In genomic region chr22:30386608-30386959, GRCh38 we compare ENCODE assay signal across 8 cellular contexts. TPM values are rescaled to one million over a fixed set of nuclear protein-coding genes. Genes with fewer than 3 reads are reported as not detected.
A peak's percentile ranks its signal among the peaks of the same experiment; 100 is the strongest.
DNase-seq lines count a peak whose midpoint lies in the region; ATAC-seq, FAIRE-seq and TF ChIP-seq lines count a peak whose summit lies in the region.

No MANE protein-coding gene starts in this region.

- no peak for TF ChIP-seq CTCF in astrocyte of the spinal cord (IDR thresholded peaks at IDR 0.05; ENCODE audit: low read depth, low read length)
- TF ChIP-seq CTCF in lower lobe of right lung (IDR thresholded peaks at IDR 0.05), result no peak
- no peak for TF ChIP-seq CTCF in transverse colon (IDR thresholded peaks at IDR 0.05)

- no peak for DNase-seq in activated T-cell treated with anti-CD3 and anti-CD28 coated beads, Interleukin-2, amount 50 U/mL, for 72 hours
- DNase-seq in activated T-cell treated with anti-CD3 and anti-CD28 coated beads, Interleukin-2, amount 50 U/mL, for 1 hour, result no peak
- DNase-seq in astrocyte of the spinal cord (ENCODE audit: low read depth, low spot score) (no peak), lower lobe of right lung (no peak), transverse colon (peak; percentile 14), NCI-H524 treated with DMSO at 0.1 percent for 48 hours (lab: John Stamatoyannopoulos, UW) (no peak), GM12891 (ENCODE audit: insufficient read length, low spot score) (no peak)

- H3K9me3 ChIP-seq in lower lobe of right lung (no peaks in the 10 kb centered on the region), transverse colon (no peaks in the 10 kb centered on the region)

- in situ Hi-C loops in astrocyte of the spinal cord (cut with HindIII; ENCODE audit: low sequenced_read_pairs), result no loop called here
- in situ Hi-C loops in transverse colon (cut with MboI; ENCODE audit: low pct_ligation_motif_present in 1 of 4, low pct_unique_long_range_greater_than_20kb in 1 of 4, low sequenced_read_pairs in 3 of 4), result loop anchor here (10.0 to 25.0 kb wide), 6 partner anchors 99 to 282 kb away; partner anchors contain the start of genes CASTOR1 (in 2 of the 4) and OSM (in 1 of the 4)

- H3K27me3 ChIP-seq in lower lobe of right lung (ENCODE audit: low read depth), result no peaks in the 10 kb centered on the region
- H3K27me3 ChIP-seq in transverse colon, result no peaks in the 10 kb centered on the region

- H3K4me3 Mint-ChIP-seq in activated T-cell treated with anti-CD3 and anti-CD28 coated beads, Interleukin-2, amount 50 U/mL, for 72 hours, result peak overlapping the region; percentile 56 to 86

- 26% methylated on average over 10 of the region's 10 CpGs; no CpG with 5 or more reads in 1 of the 2 donors for WGBS in transverse colon (ENCODE audit: low coverage in 1 of 2), 2 donors

- no peaks in the 10 kb centered on the region for H3K27me3 Mint-ChIP-seq in activated T-cell treated with anti-CD3 and anti-CD28 coated beads, Interleukin-2, amount 50 U/mL, for 72 hours (ENCODE audit: low read depth)

- H3K36me3 Mint-ChIP-seq in activated T-cell treated with anti-CD3 and anti-CD28 coated beads, Interleukin-2, amount 50 U/mL, for 72 hours (ENCODE audit: insufficient read depth in 2 of 2), result no peaks in the 10 kb centered on the region

- H3K4me1 Mint-ChIP-seq in activated T-cell treated with anti-CD3 and anti-CD28 coated beads, Interleukin-2, amount 50 U/mL, for 72 hours (ENCODE audit: low read depth), result peaks cover 19% of the 10 kb centered on the region

- intact Hi-C loops in lower lobe of right lung (cut with DNase I) (loop anchor here (10.0 kb wide), 1 partner anchor 102 kb away; the partner anchor contains the start of gene CASTOR1), transverse colon (cut with DNase I; ENCODE audit: low total_unique reads) (loop anchor here (10.0 kb wide), 1 partner anchor 282 kb away; no protein-coding TSS in a partner anchor)

- H3K36me3 ChIP-seq in lower lobe of right lung (peaks cover 9% of the 10 kb centered on the region), transverse colon (no peaks in the 10 kb centered on the region)

- TF ChIP-seq POLR2A in transverse colon (IDR thresholded peaks at IDR 0.05) (no peak), GM12891 (IDR thresholded peaks at IDR 0.05; ENCODE audit: low read depth, low read length) (no peak)

- H3K9me3 Mint-ChIP-seq in activated T-cell treated with anti-CD3 and anti-CD28 coated beads, Interleukin-2, amount 50 U/mL, for 72 hours, result no peaks in the 10 kb centered on the region

- H3K27ac ChIP-seq in lower lobe of right lung (peak overlapping the region; percentile 31), transverse colon (peak overlapping the region; percentile 71 to 85 (median 76))

- TF ChIP-seq EP300 in transverse colon (IDR thresholded peaks at IDR 0.05; ENCODE audit: low read depth), result no peak

- peak overlapping the region; percentile 56 for H3K4me3 ChIP-seq in astrocyte of the spinal cord (ENCODE audit: low read depth, low read length)
- H3K4me3 ChIP-seq in lower lobe of right lung, result peak overlapping the region; percentile 61
- peak overlapping the region; percentile 51 to 70 (median 59) for H3K4me3 ChIP-seq in transverse colon

- FAIRE-seq in GM12891 (lab: Jason Lieb, UNC), result no peak

- no peak overlapping the region for H3K27ac Mint-ChIP-seq in activated T-cell treated with anti-CD3 and anti-CD28 coated beads, Interleukin-2, amount 50 U/mL, for 72 hours

- no peak for ATAC-seq in activated T-cell treated with anti-CD3 and anti-CD28 coated beads, Interleukin-2, amount 50 U/mL, for 72 hours (replicated peaks in 1 of 2)
- no peak for ATAC-seq in lower lobe of right lung
- ATAC-seq in HG03039 (IDR thresholded peaks at IDR 0.05; ENCODE audit: unreplicated experiment), result no peak

- H3K4me1 ChIP-seq in lower lobe of right lung (peaks cover 15% of the 10 kb centered on the region), transverse colon (peaks cover 6 to 14% (median 11%) of the 10 kb centered on the region in 4 donors)

TF ChIP-seq in GM12891, 5 proteins besides CTCF, POLR2A, EP300 and RAD21:
- TF ChIP-seq SPI1 (IDR thresholded peaks at IDR 0.05; ENCODE audit: low read depth, low read length) (no peak), TAF1 (IDR thresholded peaks at IDR 0.05; ENCODE audit: low read depth, low read length) (no peak), PAX5 (IDR thresholded peaks at IDR 0.05; ENCODE audit: insufficient read depth, low read length, severe bottlenecking) (no peak), POU2F2 (IDR thresholded peaks at IDR 0.05; ENCODE audit: low read depth, low read length) (no peak), POLR2AphosphoS5 (IDR thresholded peaks at IDR 0.05; ENCODE audit: low read depth, low read length) (no peak)

RNA-seq across cellular contexts. Expression of gene RNF215, which starts 0.6 kb away (rescaled TPM):
- total RNA-seq in activated T-cell treated with anti-CD3 and anti-CD28 coated beads, Interleukin-2, amount 50 U/mL, for 72 hours, result 10 to 100 TPM in 1 of 2 donors, 1 to 10 TPM in 1; 8.4 to 12.4 TPM
- total RNA-seq in lower lobe of right lung (13.6 TPM), transverse colon (10 to 100 TPM in 2 of 4 donors, 1 to 10 TPM in 2; 3.2 to 65.5 (median 9.8) TPM)
- polyA plus RNA-seq in GM12891 (2012; ENCODE audit: low read depth, missing spikeins), result 4.6 TPM

RNA-seq across cellular contexts. Expression of gene SEC14L2, which starts 10.2 kb away (rescaled TPM):
- 10 to 100 TPM; 15.3 to 19.0 TPM for total RNA-seq in activated T-cell treated with anti-CD3 and anti-CD28 coated beads, Interleukin-2, amount 50 U/mL, for 72 hours
- total RNA-seq in lower lobe of right lung, result 7.8 TPM
- total RNA-seq in transverse colon, result 1 to 10 TPM in 3 of 4 donors, not detected in 1; 2.2 to 5.5 (median 4.5) TPM
- polyA plus RNA-seq in GM12891 (2012; ENCODE audit: low read depth, missing spikeins), result 0.46 TPM

RNA-seq across cellular contexts. Expression of gene CCDC157, which starts 29.8 kb away (rescaled TPM):
- 1 to 10 TPM; 3.2 to 3.7 TPM for total RNA-seq in activated T-cell treated with anti-CD3 and anti-CD28 coated beads, Interleukin-2, amount 50 U/mL, for 72 hours
- total RNA-seq in lower lobe of right lung, result 5.2 TPM
- 1 to 10 TPM; 1.4 to 5.2 (median 3.3) TPM for total RNA-seq in transverse colon
- 0.69 TPM for polyA plus RNA-seq in GM12891 (2012; ENCODE audit: low read depth, missing spikeins)

RNA-seq across cellular contexts. Expression of gene SF3A1, which starts 29.9 kb away (rescaled TPM):
- 100 to 1,000 TPM; 298 to 325 TPM for total RNA-seq in activated T-cell treated with anti-CD3 and anti-CD28 coated beads, Interleukin-2, amount 50 U/mL, for 72 hours
- 162 TPM for total RNA-seq in lower lobe of right lung
- 100 to 1,000 TPM in 2 of 4 donors, 10 to 100 TPM in 2; 73.2 to 664 (median 99.3) TPM for total RNA-seq in transverse colon
- polyA plus RNA-seq in GM12891 (2012; ENCODE audit: low read depth, missing spikeins), result 69.6 TPM

RNA-seq across cellular contexts. Expression of gene MTFP1, which starts 39.0 kb away (rescaled TPM):
- 10 to 100 TPM; 50.6 to 61.1 TPM for total RNA-seq in activated T-cell treated with anti-CD3 and anti-CD28 coated beads, Interleukin-2, amount 50 U/mL, for 72 hours
- total RNA-seq in lower lobe of right lung (9.9 TPM), transverse colon (10 to 100 TPM in 3 of 4 donors, 1 to 10 TPM in 1; 2.0 to 48.6 (median 21.4) TPM)
- polyA plus RNA-seq in GM12891 (2012; ENCODE audit: low read depth, missing spikeins), result 60.6 TPM
